ENCODE assay signal across 16 cellular contexts in the genomic region with DNA sequence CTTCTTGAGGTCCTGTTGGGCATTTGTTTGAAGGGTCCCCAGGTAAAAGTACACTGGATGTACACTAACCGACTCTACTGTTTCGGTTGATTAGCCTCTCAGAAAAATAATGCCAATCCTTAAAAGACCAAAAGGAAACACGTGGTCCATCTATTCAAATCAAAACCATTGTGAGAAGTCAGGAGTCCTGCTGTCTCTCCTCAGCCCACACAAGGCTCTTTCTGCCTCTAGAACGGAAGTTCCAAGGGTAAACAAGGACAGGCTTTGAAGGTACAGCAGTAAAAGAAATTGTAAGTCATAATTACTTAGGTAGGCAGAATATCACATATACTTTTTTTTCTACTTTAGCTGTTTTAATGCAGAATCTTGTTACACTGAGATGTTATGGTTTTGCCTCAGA.
A peak's percentile ranks its signal among the peaks of the same experiment; 100 is the strongest.
DNase-seq lines count a peak whose midpoint lies in the region; ATAC-seq and TF ChIP-seq lines count a peak whose summit lies in the region.
"Had no signal": no experiment of that assay in that cellular context is flagged by ENCODE, and none has a peak within 500 bp of the region (broad histone marks: within the 10 kb centered on the region; RNA-seq: fewer than 3 reads in every experiment).

No MANE protein-coding gene starts in this region.

- H3K9me3 ChIP-seq in MM.1S (replicated peaks; ENCODE audit: insufficient read depth, low read length) (no peaks in the 10 kb centered on the region), PC-3 (ENCODE audit: low read length) (no peaks in the 10 kb centered on the region), spleen (no peaks in the 10 kb centered on the region)
- H3K9me3 ChIP-seq: gastrocnemius medialis, prostate gland, SK-N-SH had no signal

- no peaks in the 10 kb centered on the region for H3K27me3 ChIP-seq in MM.1S (replicated peaks; ENCODE audit: insufficient read depth, low read length)
- peaks cover 28% of the 10 kb centered on the region for H3K27me3 ChIP-seq in PC-3 (ENCODE audit: low read length)
- H3K27me3 ChIP-seq in spleen (replicated peaks in 1 of 7): no peaks in the 10 kb centered on the region
- H3K27me3 ChIP-seq: gastrocnemius medialis had no signal

- 63 to 67% methylated on average over 4 of the region's 4 CpGs for WGBS in lower leg skin, 2 donors
- WGBS in spleen, 5 donors: 42 to 60% (median 49%) methylated on average over 4 of the region's 4 CpGs

- no peak overlapping the region for H3K4me3 ChIP-seq in MM.1S (ENCODE audit: low read length)
- no peak overlapping the region for H3K4me3 ChIP-seq in PC-3 (ENCODE audit: low read length)
- no peak overlapping the region for H3K4me3 ChIP-seq in lower leg skin (ENCODE audit: low read depth, poor library complexity, severe bottlenecking)
- no peak overlapping the region for H3K4me3 ChIP-seq in spleen
- H3K4me3 ChIP-seq: gastrocnemius medialis, prostate gland had no signal

- POLR2A ChIA-PET in PC-3 (lab: Charles Lee; ENCODE audit: unreplicated experiment): no interaction called here

- no peak overlapping the region for H2AFZ ChIP-seq in MM.1S (ENCODE audit: low read length)
- H2AFZ ChIP-seq in PC-3 (ENCODE audit: low read length): no peak overlapping the region

- no peak overlapping the region for H3K9ac ChIP-seq in MM.1S (ENCODE audit: low read length)
- no peak overlapping the region for H3K9ac ChIP-seq in PC-3 (ENCODE audit: low read length)
- H3K9ac ChIP-seq: SK-N-SH had no signal

- ATAC-seq in GM19372 (IDR thresholded peaks at IDR 0.05; ENCODE audit: low read depth, unreplicated experiment) (peak; percentile 78), HG02763 (IDR thresholded peaks at IDR 0.05; ENCODE audit: unreplicated experiment) (peak; percentile 70), PC-3 (no peak)
- ATAC-seq: gastrocnemius medialis, left lobe of liver had no signal

- H3K79me2 ChIP-seq in MM.1S (ENCODE audit: low read length): no peaks in the 10 kb centered on the region
- no peaks in the 10 kb centered on the region for H3K79me2 ChIP-seq in PC-3 (ENCODE audit: low read length)

- TF ChIP-seq CTCF in GM10266 (IDR thresholded peaks at IDR 0.05; ENCODE audit: control insufficient read depth, insufficient read depth, low read depth, missing control alignments): no peak
- TF ChIP-seq CTCF in MM.1S (IDR thresholded peaks at IDR 0.05; ENCODE audit: low read length): no peak
- TF ChIP-seq CTCF in PC-3 (conservative IDR thresholded peaks at IDR 0.05; ENCODE audit: low read depth, low read length): no peak
- TF ChIP-seq CTCF in lower leg skin (IDR thresholded peaks at IDR 0.05): no peak
- TF ChIP-seq CTCF in spleen (IDR thresholded peaks at IDR 0.05 in 8 of 11, conservative IDR thresholded peaks at IDR 0.05 in 3 of 11): no peak

- H4K20me1 ChIP-seq in MM.1S (ENCODE audit: insufficient read depth, low read length) (no peaks in the 10 kb centered on the region), PC-3 (ENCODE audit: low read length) (no peaks in the 10 kb centered on the region)

- no TSS peak for BruUV-seq in PC-3 (replicated peaks; lab: Mats Ljungman, UMichigan)

- H3K9me2 ChIP-seq in MM.1S (replicated peaks; ENCODE audit: insufficient read depth, low read length) (no peaks in the 10 kb centered on the region), PC-3 (replicated peaks; ENCODE audit: low read length) (no peaks in the 10 kb centered on the region)
- H3K9me2 ChIP-seq: SK-N-SH had no signal

- DNase-seq in GM10266 (ENCODE audit: extremely low spot score) (peak; percentile 9), MM.1S (peak; percentile 63), SKM-1 (lab: John Stamatoyannopoulos, UW; ENCODE audit: unreplicated experiment) (no peak), PC-3 (no peak), lower leg skin (ENCODE audit: low spot score in 2 of 2) (no peak), spleen (no peak)
- DNase-seq: activated CD4-positive, alpha-beta T cell treated with anti-CD3 and anti-CD28 coated beads, Interleukin-2, amount 50 U/mL, for 4 hours; gastrocnemius medialis; GDM1; Karpas-422; NCI-H524; SK-N-SH had no signal

- TF ChIP-seq POLR2A in lower leg skin (IDR thresholded peaks at IDR 0.05) (no peak), spleen (IDR thresholded peaks at IDR 0.05) (no peak)

- CTCF ChIA-PET in PC-3 (lab: Charles Lee): no interaction called here

- H3K4me1 ChIP-seq in MM.1S (ENCODE audit: low read length) (peaks cover 18% of the 10 kb centered on the region), PC-3 (ENCODE audit: insufficient read depth, low read length) (no peaks in the 10 kb centered on the region), spleen (peaks cover 0 to 14% (median 7%) of the 10 kb centered on the region in 6 donors)
- H3K4me1 ChIP-seq: gastrocnemius medialis, prostate gland had no signal

- peaks cover 7% of the 10 kb centered on the region for H3F3A ChIP-seq in MM.1S (ENCODE audit: insufficient read depth, low read length)
- H3F3A ChIP-seq in PC-3 (ENCODE audit: low read length, unreplicated experiment): no peaks in the 10 kb centered on the region

- no peaks in the 10 kb centered on the region for H3K36me3 ChIP-seq in MM.1S (replicated peaks; ENCODE audit: insufficient read depth, low read length)
- H3K36me3 ChIP-seq in PC-3 (ENCODE audit: low read depth, low read length): no peaks in the 10 kb centered on the region
- H3K36me3 ChIP-seq in spleen: no peaks in the 10 kb centered on the region
- H3K36me3 ChIP-seq: gastrocnemius medialis, prostate gland had no signal

- peak overlapping the region; percentile 16; the same call in 1 of the 2 replicates for H3K4me2 ChIP-seq in MM.1S (ENCODE audit: low read depth, low read length)
- no peak overlapping the region for H3K4me2 ChIP-seq in PC-3 (ENCODE audit: low read length)
- H3K4me2 ChIP-seq: SK-N-SH had no signal

- no peak overlapping the region for H3K27ac ChIP-seq in MM.1S (ENCODE audit: low read length)
- no peak overlapping the region for H3K27ac ChIP-seq in PC-3 (ENCODE audit: low read length)
- no peak overlapping the region for H3K27ac ChIP-seq in spleen
- H3K27ac ChIP-seq: gastrocnemius medialis, prostate gland had no signal

- intact Hi-C loops in PC-3 (cut with micrococcal nuclease): no loop called here
- intact Hi-C loops in lower leg skin (cut with DNase I; ENCODE audit: low total_unique reads): no loop called here
- intact Hi-C loops in spleen (cut with DNase I; ENCODE audit: low total_unique reads): no loop called here

Comparison
In these comparisons a context has a peak if more than half of its experiments do, and no peak if none do; other contexts are left out.
1. DNase-seq: peak in GM10266 (single experiment) and MM.1S (single experiment); none in SKM-1 (single experiment), PC-3 (single experiment), lower leg skin (0 of 2) and spleen (single experiment).